ENCODE assay signal across 13 cellular contexts in genomic region chr13:97431365-97431764, GRCh38. TPM values are rescaled to one million over a fixed set of nuclear protein-coding genes. Genes with fewer than 3 reads are reported as not detected.
DNase-seq lines count a peak whose midpoint lies in the region; ATAC-seq and TF ChIP-seq lines count a peak whose summit lies in the region.
"Had no signal": no experiment of that assay in that cellular context is flagged by ENCODE, and none has a peak within 500 bp of the region (broad histone marks: within the 10 kb centered on the region; RNA-seq: fewer than 3 reads in every experiment).

No MANE protein-coding gene starts in this region.

- TF ChIP-seq CTCF in GM23338 (conservative IDR thresholded peaks at IDR 0.05; ENCODE audit: low read depth in 2 of 2) (no peak), nephron (IDR thresholded peaks at IDR 0.05; ENCODE audit: unreplicated experiment in 3 of 3) (no peak)

- H3K27ac ChIP-seq in CD4-positive, CD25-positive, alpha-beta regulatory T cell (ENCODE audit: insufficient read depth, low read length, poor library complexity, severe bottlenecking) = no peak overlapping the region
- H3K27ac ChIP-seq in GM23338 (ENCODE audit: low read depth) = no peak overlapping the region

- no peaks in the 10 kb centered on the region for H4K20me1 ChIP-seq in GM23338 (replicated peaks; ENCODE audit: insufficient read depth)

- no peak overlapping the region for H2AFZ ChIP-seq in GM23338

- no peaks in the 10 kb centered on the region for H3K36me3 ChIP-seq in CD4-positive, CD25-positive, alpha-beta regulatory T cell (ENCODE audit: control insufficient read depth, insufficient read depth, low read length)
- no peaks in the 10 kb centered on the region for H3K36me3 ChIP-seq in GM23338 (ENCODE audit: insufficient read depth)
- H3K36me3 ChIP-seq: ascending aorta had no signal

- no peak for DNase-seq in CD4-positive, CD25-positive, alpha-beta regulatory T cell
- DNase-seq in GM23338 (ENCODE audit: low spot score) (no peak), NCI-H526 (lab: John Stamatoyannopoulos, UW) (no peak), NCI-H146 treated with DMSO at 0.1 percent for 48 hours (lab: John Stamatoyannopoulos, UW; ENCODE audit: unreplicated experiment) (no peak), cardiac septum (ENCODE audit: low spot score) (no peak)
- no peak for DNase-seq in effector CD4-positive, alpha-beta T cell
- DNase-seq: NCI-H146; NK-92 treated with Interleukin-12 subunit alpha and Interleukin-12 subunit beta, amount 100 ng/mL, for 24 hours; testis had no signal

- H3K36me3 Mint-ChIP-seq in CD4-positive, CD25-positive, alpha-beta regulatory T cell = no peaks in the 10 kb centered on the region
- H3K36me3 Mint-ChIP-seq in GM23338 (ENCODE audit: low read depth) (peaks cover 2% of the 10 kb centered on the region; the same call in 1 of the 3 replicates), nephron (ENCODE audit: low read depth) (no peaks in the 10 kb centered on the region)
- peaks cover 2% of the 10 kb centered on the region for H3K36me3 Mint-ChIP-seq in activated naive CD8-positive, alpha-beta T cell

- peaks cover 0 to 1% (median 0%) of the 10 kb centered on the region in 7 donors for H3K9me3 Mint-ChIP-seq in CD4-positive, CD25-positive, alpha-beta regulatory T cell
- H3K9me3 Mint-ChIP-seq in GM23338 (0 out of 3 replicates have a peak, but pooled peaks cover 6% of the 10 kb centered on the region), nephron (no peaks in the 10 kb centered on the region)
- H3K9me3 Mint-ChIP-seq in activated naive CD8-positive, alpha-beta T cell (ENCODE audit: low read depth) = no peaks in the 10 kb centered on the region

- peak overlapping the region in 2 of 4 donors; percentile 91 to 99 for H3K4me3 Mint-ChIP-seq in CD4-positive, CD25-positive, alpha-beta regulatory T cell
- H3K4me3 Mint-ChIP-seq in GM23338 (peak overlapping the region; percentile 97), nephron (peak overlapping the region; percentile 93 to 96 (median 93))
- H3K4me3 Mint-ChIP-seq in activated naive CD8-positive, alpha-beta T cell = peak overlapping the region; percentile 70

- peaks cover 27% of the 10 kb centered on the region for H3K4me1 ChIP-seq in CD4-positive, CD25-positive, alpha-beta regulatory T cell (ENCODE audit: control insufficient read depth, insufficient read depth, low read length, poor library complexity, severe bottlenecking)
- H3K4me1 ChIP-seq in GM23338 (ENCODE audit: insufficient read depth) = peaks cover 31% of the 10 kb centered on the region

- no peak overlapping the region for H3K4me3 ChIP-seq in CD4-positive, CD25-positive, alpha-beta regulatory T cell (ENCODE audit: low read depth, low read length)
- H3K4me3 ChIP-seq in GM23338 = peak overlapping the region; percentile 55

- peaks cover 18% of the 10 kb centered on the region for H3K79me2 ChIP-seq in GM23338 (replicated peaks; ENCODE audit: insufficient read depth)

- H3K9me2 ChIP-seq in GM23338 (ENCODE audit: insufficient read depth) = no peaks in the 10 kb centered on the region

- peak overlapping the region in 2 of 3 donors; percentile 28 to 99 for H3K27ac Mint-ChIP-seq in CD4-positive, CD25-positive, alpha-beta regulatory T cell
- H3K27ac Mint-ChIP-seq in GM23338 = no peak overlapping the region
- H3K27ac Mint-ChIP-seq in activated naive CD8-positive, alpha-beta T cell = no peak overlapping the region
- H3K27ac Mint-ChIP-seq in nephron = peak overlapping the region; percentile 45 to 98 (median 93)

- intact Hi-C loops in cardiac septum (cut with DNase I) = loop anchor here (5.0 kb wide), 3 partner anchors 64 to 319 kb away; partner anchors contain the start of gene MBNL2

- ATAC-seq in CD4-positive, CD25-positive, alpha-beta regulatory T cell (ENCODE audit: low read depth in 2 of 2) = no peak
- ATAC-seq in GM23338 = no peak
- ATAC-seq: HCT116 had no signal

- H3F3A ChIP-seq in GM23338 (replicated peaks; ENCODE audit: low read depth) = no peaks in the 10 kb centered on the region

- no peaks in the 10 kb centered on the region for H3K9me3 ChIP-seq in CD4-positive, CD25-positive, alpha-beta regulatory T cell (ENCODE audit: control insufficient read depth in 2 of 2, low read length in 2 of 2)
- H3K9me3 ChIP-seq: ascending aorta, testis had no signal

- peaks cover 8 to 28% (median 21%) of the 10 kb centered on the region in 4 donors for H3K4me1 Mint-ChIP-seq in CD4-positive, CD25-positive, alpha-beta regulatory T cell
- H3K4me1 Mint-ChIP-seq in GM23338 = peaks cover 27% of the 10 kb centered on the region
- H3K4me1 Mint-ChIP-seq in activated naive CD8-positive, alpha-beta T cell (ENCODE audit: low read depth) = peaks cover 28% of the 10 kb centered on the region
- peaks cover 34% of the 10 kb centered on the region for H3K4me1 Mint-ChIP-seq in nephron

- H3K27me3 Mint-ChIP-seq in CD4-positive, CD25-positive, alpha-beta regulatory T cell = peaks cover 17% of the 10 kb centered on the region
- H3K27me3 Mint-ChIP-seq in GM23338 (ENCODE audit: insufficient read depth, low read depth, poor library complexity) (peaks cover 12% of the 10 kb centered on the region), nephron (ENCODE audit: low read depth) (no peaks in the 10 kb centered on the region)
- H3K27me3 Mint-ChIP-seq in activated naive CD8-positive, alpha-beta T cell = no peaks in the 10 kb centered on the region

- peaks cover 2% of the 10 kb centered on the region for H3K27me3 ChIP-seq in CD4-positive, CD25-positive, alpha-beta regulatory T cell (ENCODE audit: control insufficient read depth, insufficient read depth, low read length)
- H3K27me3 ChIP-seq in GM23338 (ENCODE audit: insufficient read depth) = no peaks in the 10 kb centered on the region
- H3K27me3 ChIP-seq: ascending aorta, testis had no signal

- H3K4me2 ChIP-seq in GM23338 = peak overlapping the region; percentile 85; the same call in 1 of the 2 replicates

TF ChIP-seq in GM23338, 12 proteins besides CTCF, POLR2A, EP300 and RAD21 (continues in another document):
- TF ChIP-seq POLR2AphosphoS5 (IDR thresholded peaks at IDR 0.05; ENCODE audit: low read depth) (no peak), JUNB (IDR thresholded peaks at IDR 0.05; ENCODE audit: unreplicated experiment) (no peak), ZNF114 (CRISPR knock-in tag; IDR thresholded peaks at IDR 0.05) (no peak)
- TF ChIP-seq, protein P1, sequence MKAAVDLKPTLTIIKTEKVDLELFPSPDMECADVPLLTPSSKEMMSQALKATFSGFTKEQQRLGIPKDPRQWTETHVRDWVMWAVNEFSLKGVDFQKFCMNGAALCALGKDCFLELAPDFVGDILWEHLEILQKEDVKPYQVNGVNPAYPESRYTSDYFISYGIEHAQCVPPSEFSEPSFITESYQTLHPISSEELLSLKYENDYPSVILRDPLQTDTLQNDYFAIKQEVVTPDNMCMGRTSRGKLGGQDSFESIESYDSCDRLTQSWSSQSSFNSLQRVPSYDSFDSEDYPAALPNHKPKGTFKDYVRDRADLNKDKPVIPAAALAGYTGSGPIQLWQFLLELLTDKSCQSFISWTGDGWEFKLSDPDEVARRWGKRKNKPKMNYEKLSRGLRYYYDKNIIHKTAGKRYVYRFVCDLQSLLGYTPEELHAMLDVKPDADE (IDR thresholded peaks at IDR 0.05) = no peak
- TF ChIP-seq, protein P2, sequence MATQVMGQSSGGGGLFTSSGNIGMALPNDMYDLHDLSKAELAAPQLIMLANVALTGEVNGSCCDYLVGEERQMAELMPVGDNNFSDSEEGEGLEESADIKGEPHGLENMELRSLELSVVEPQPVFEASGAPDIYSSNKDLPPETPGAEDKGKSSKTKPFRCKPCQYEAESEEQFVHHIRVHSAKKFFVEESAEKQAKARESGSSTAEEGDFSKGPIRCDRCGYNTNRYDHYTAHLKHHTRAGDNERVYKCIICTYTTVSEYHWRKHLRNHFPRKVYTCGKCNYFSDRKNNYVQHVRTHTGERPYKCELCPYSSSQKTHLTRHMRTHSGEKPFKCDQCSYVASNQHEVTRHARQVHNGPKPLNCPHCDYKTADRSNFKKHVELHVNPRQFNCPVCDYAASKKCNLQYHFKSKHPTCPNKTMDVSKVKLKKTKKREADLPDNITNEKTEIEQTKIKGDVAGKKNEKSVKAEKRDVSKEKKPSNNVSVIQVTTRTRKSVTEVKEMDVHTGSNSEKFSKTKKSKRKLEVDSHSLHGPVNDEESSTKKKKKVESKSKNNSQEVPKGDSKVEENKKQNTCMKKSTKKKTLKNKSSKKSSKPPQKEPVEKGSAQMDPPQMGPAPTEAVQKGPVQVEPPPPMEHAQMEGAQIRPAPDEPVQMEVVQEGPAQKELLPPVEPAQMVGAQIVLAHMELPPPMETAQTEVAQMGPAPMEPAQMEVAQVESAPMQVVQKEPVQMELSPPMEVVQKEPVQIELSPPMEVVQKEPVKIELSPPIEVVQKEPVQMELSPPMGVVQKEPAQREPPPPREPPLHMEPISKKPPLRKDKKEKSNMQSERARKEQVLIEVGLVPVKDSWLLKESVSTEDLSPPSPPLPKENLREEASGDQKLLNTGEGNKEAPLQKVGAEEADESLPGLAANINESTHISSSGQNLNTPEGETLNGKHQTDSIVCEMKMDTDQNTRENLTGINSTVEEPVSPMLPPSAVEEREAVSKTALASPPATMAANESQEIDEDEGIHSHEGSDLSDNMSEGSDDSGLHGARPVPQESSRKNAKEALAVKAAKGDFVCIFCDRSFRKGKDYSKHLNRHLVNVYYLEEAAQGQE (IDR thresholded peaks at IDR 0.05; ENCODE audit: unreplicated experiment) = no peak

RNA-seq across cellular contexts. Expression of gene RAP2A, which starts 2.6 kb away (rescaled TPM):
- total RNA-seq in CD4-positive, CD25-positive, alpha-beta regulatory T cell = 24.0 TPM
- polyA plus RNA-seq in CD4-positive, CD25-positive, alpha-beta regulatory T cell = 1 to 10 TPM; 2.6 to 7.3 (median 3.9) TPM
- 35.3 and 36.4 TPM in 2 replicates for total RNA-seq in GM23338 (2014; rRNA removed; shearing (Covaris generic))
- 10.4 and 11.3 TPM in 2 replicates for polyA plus RNA-seq in GM23338 (2016; fragmentation: Nextera tagmentation; extraction: Ambion mirVana)
- 32.7 TPM for total RNA-seq in cardiac septum

Comparison
In these comparisons a context has a peak if more than half of its experiments do, and no peak if none do; other contexts are left out.
1. H3K27ac Mint-ChIP-seq: peak in CD4-positive, CD25-positive, alpha-beta regulatory T cell (2 of 3) and nephron (3 of 3); none in GM23338 (single experiment) and activated naive CD8-positive, alpha-beta T cell (single experiment).